In genomic region chr3:63295806-63296205, GRCh38 we compare ENCODE assay signal across 16 cellular contexts. TPM values are rescaled to one million over a fixed set of nuclear protein-coding genes. Genes with fewer than 3 reads are reported as not detected.
DNase-seq lines count a peak whose midpoint lies in the region; ATAC-seq and TF ChIP-seq lines count a peak whose summit lies in the region.
"Had no signal": no experiment of that assay in that cellular context is flagged by ENCODE, and none has a peak within 500 bp of the region (broad histone marks: within the 10 kb centered on the region; RNA-seq: fewer than 3 reads in every experiment).

No MANE protein-coding gene starts in this region.

- intact Hi-C loops in left lung (cut with DNase I) (no loop called here), stomach (cut with DNase I; ENCODE audit: low total_unique reads) (no loop called here), Right ventricle myocardium inferior (cut with DNase I) (no loop called here)

- H3K27ac Mint-ChIP-seq in WTC11: no peak overlapping the region
- H3K27ac Mint-ChIP-seq: CD4-positive, CD25-positive, alpha-beta regulatory T cell had no signal

- H3K4me3 Mint-ChIP-seq in WTC11: no peak overlapping the region
- H3K4me3 Mint-ChIP-seq: CD4-positive, CD25-positive, alpha-beta regulatory T cell had no signal

- POLR2A ChIA-PET in WTC11 (lab: Charles Lee): no interaction called here

- H3K36me3 Mint-ChIP-seq in WTC11: peaks cover 9% of the 10 kb centered on the region
- H3K36me3 Mint-ChIP-seq: CD4-positive, CD25-positive, alpha-beta regulatory T cell had no signal

- H3K4me3 ChIP-seq in left lung (no peak overlapping the region), stomach (no peak overlapping the region)
- H3K4me3 ChIP-seq: BLaER1 treated with 17β-estradiol and CSF1 and Interleukin-3, amounts not matched to agents 10 nM and 100 nM had no signal

- H3K27ac ChIP-seq in left lung (no peak overlapping the region), stomach (no peak overlapping the region)
- H3K27ac ChIP-seq: BLaER1 treated with 17β-estradiol and CSF1 and Interleukin-3, amounts not matched to agents 10 nM and 100 nM had no signal

- no peak for TF ChIP-seq POLR2A in stomach (IDR thresholded peaks at IDR 0.05)

- H3K4me1 ChIP-seq in left lung (no peaks in the 10 kb centered on the region), stomach (peaks cover 0 to 6% (median 0%) of the 10 kb centered on the region in 4 donors)
- H3K4me1 ChIP-seq: BLaER1 treated with 17β-estradiol and CSF1 and Interleukin-3, amounts not matched to agents 10 nM and 100 nM had no signal

- H3K27me3 Mint-ChIP-seq in WTC11 (ENCODE audit: low read depth): peaks cover 38% of the 10 kb centered on the region
- H3K27me3 Mint-ChIP-seq: CD4-positive, CD25-positive, alpha-beta regulatory T cell had no signal

- peaks cover 22% of the 10 kb centered on the region for H3K9me3 Mint-ChIP-seq in WTC11

- ATAC-seq in WTC11 (0 out of 2 replicates have a peak, but pooled peaks have one; percentile 36), left lung (peak; percentile 62), Right ventricle myocardium inferior (no peak)
- ATAC-seq: HepG2 had no signal

- DNase-seq in G401 (ENCODE audit: low spot score): peak; percentile 94
- DNase-seq in WTC11 (ENCODE audit: low spot score): no peak
- DNase-seq in left lung: no peak
- peak; percentile 42 for DNase-seq in stomach
- DNase-seq in DMS153 (lab: John Stamatoyannopoulos, UW): no peak
- DNase-seq in Right ventricle myocardium inferior (ENCODE audit: missing footprints): no peak
- DNase-seq in RKO (ENCODE audit: low spot score): no peak
- DNase-seq: 8988T; CD4-positive, CD25-positive, alpha-beta regulatory T cell; DMS79 treated with DMSO at 0.1 percent for 48 hours; EL; GDM1; HCEC 1CT had no signal

- peaks cover 0 to 6% of the 10 kb centered on the region in 2 donors for H3K9me3 ChIP-seq in left lung
- H3K9me3 ChIP-seq in stomach: peaks cover 0 to 7% (median 4%) of the 10 kb centered on the region in 4 donors

- TF ChIP-seq CTCF in WTC11 (IDR thresholded peaks at IDR 0.05): no peak
- TF ChIP-seq CTCF in left lung (IDR thresholded peaks at IDR 0.05): no peak
- TF ChIP-seq CTCF in stomach (IDR thresholded peaks at IDR 0.05): no peak

- H3K4me1 Mint-ChIP-seq in WTC11: peaks cover 7% of the 10 kb centered on the region
- H3K4me1 Mint-ChIP-seq: CD4-positive, CD25-positive, alpha-beta regulatory T cell had no signal

- CTCF ChIA-PET in WTC11 (lab: Charles Lee): no interaction called here

- no peaks in the 10 kb centered on the region for H3K27me3 ChIP-seq in left lung
- H3K27me3 ChIP-seq in stomach: no peaks in the 10 kb centered on the region
- H3K27me3 ChIP-seq: BLaER1 treated with 17β-estradiol and CSF1 and Interleukin-3, amounts not matched to agents 10 nM and 100 nM had no signal

- TF ChIP-seq EP300 in stomach (IDR thresholded peaks at IDR 0.05): no peak

- in situ Hi-C loops in G401 (cut with HindIII; ENCODE audit: low sequenced_read_pairs): no loop called here

- H3K36me3 ChIP-seq in left lung (no peaks in the 10 kb centered on the region), stomach (no peaks in the 10 kb centered on the region)
- H3K36me3 ChIP-seq: BLaER1 treated with 17β-estradiol and CSF1 and Interleukin-3, amounts not matched to agents 10 nM and 100 nM had no signal

TF ChIP-seq in WTC11, 78 proteins besides CTCF, POLR2A, EP300 and RAD21:
- no peak for TF ChIP-seq ATF1 (CRISPR knock-in tag; IDR thresholded peaks at IDR 0.05)
- TF ChIP-seq NFATC4 (CRISPR knock-in tag; IDR thresholded peaks at IDR 0.05): no peak
- TF ChIP-seq GABPB1 (CRISPR knock-in tag; IDR thresholded peaks at IDR 0.05): no peak
- no peak for TF ChIP-seq ZNF423 (CRISPR knock-in tag; IDR thresholded peaks at IDR 0.05)
- TF ChIP-seq E2F4 (CRISPR knock-in tag; IDR thresholded peaks at IDR 0.05; ENCODE audit: borderline replicate concordance, low read depth): no peak

RNA-seq across cellular contexts. Expression of gene SYNPR, which starts 17.7 kb away (rescaled TPM):
- not detected in 2 replicates for total RNA-seq in G401 (2014; rRNA removed; shearing (Covaris generic))
- total RNA-seq in WTC11 (2021): 0.78 to 1.4 TPM (median 0.85 TPM) in 3 replicates
- not detected for total RNA-seq in left lung
- total RNA-seq in stomach: 1 to 10 TPM in 2 of 5 donors, under 1 TPM in 1, not detected in 2; 0.29 to 1.7 (median 1.0) TPM
- under 1 TPM in 2 of 3 donors, not detected in 1; 0.13 to 0.31 TPM for polyA plus RNA-seq in stomach
- not detected for total RNA-seq in Right ventricle myocardium inferior
- total RNA-seq: CD4-positive, CD25-positive, alpha-beta regulatory T cell; H4 had no signal
- polyA plus RNA-seq: CD4-positive, CD25-positive, alpha-beta regulatory T cell; HepG2 had no signal

Comparison
In these comparisons a context has a peak if more than half of its experiments do, and no peak if none do; other contexts are left out.
1. DNase-seq: peak in G401 (single experiment) and stomach (single experiment); none in WTC11 (single experiment), left lung (0 of 2), DMS153 (single experiment), Right ventricle myocardium inferior (single experiment) and RKO (single experiment).